Comparison of ENCODE assay signal across 1 cellular context in genomic region chr15:71455878-71456277, GRCh38.
TF ChIP-seq lines count a peak whose summit lies in the region.

No MANE protein-coding gene starts in this region.

TF ChIP-seq in HepG2, 621 proteins besides CTCF, POLR2A, EP300 and RAD21 (continued from another document and continues in another):
- TF ChIP-seq ZNF710 (CRISPR knock-in tag; IDR thresholded peaks at IDR 0.05; ENCODE audit: borderline replicate concordance) = peak; percentile 52; the same call in 1 of the 2 replicates
- no peak for TF ChIP-seq MXD1 (CRISPR knock-in tag; IDR thresholded peaks at IDR 0.05)
- peak; percentile 46; the same call in 1 of the 2 replicates for TF ChIP-seq TBX3 (IDR thresholded peaks at IDR 0.05; ENCODE audit: borderline replicate concordance)
- TF ChIP-seq KDM5A (IDR thresholded peaks at IDR 0.05; ENCODE audit: borderline replicate concordance, low read length) = no peak
- TF ChIP-seq, protein P1, sequence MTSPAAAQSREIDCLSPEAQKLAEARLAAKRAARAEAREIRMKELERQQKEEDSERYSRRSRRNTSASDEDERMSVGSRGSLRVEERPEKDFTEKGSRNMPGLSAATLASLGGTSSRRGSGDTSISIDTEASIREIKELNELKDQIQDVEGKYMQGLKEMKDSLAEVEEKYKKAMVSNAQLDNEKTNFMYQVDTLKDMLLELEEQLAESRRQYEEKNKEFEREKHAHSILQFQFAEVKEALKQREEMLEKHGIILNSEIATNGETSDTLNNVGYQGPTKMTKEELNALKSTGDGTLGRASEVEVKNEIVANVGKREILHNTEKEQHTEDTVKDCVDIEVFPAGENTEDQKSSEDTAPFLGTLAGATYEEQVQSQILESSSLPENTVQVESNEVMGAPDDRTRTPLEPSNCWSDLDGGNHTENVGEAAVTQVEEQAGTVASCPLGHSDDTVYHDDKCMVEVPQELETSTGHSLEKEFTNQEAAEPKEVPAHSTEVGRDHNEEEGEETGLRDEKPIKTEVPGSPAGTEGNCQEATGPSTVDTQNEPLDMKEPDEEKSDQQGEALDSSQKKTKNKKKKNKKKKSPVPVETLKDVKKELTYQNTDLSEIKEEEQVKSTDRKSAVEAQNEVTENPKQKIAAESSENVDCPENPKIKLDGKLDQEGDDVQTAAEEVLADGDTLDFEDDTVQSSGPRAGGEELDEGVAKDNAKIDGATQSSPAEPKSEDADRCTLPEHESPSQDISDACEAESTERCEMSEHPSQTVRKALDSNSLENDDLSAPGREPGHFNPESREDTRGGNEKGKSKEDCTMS (CRISPR knock-in tag; conservative IDR thresholded peaks at IDR 0.05) = no peak
- no peak for TF ChIP-seq ZNF274 (CRISPR knock-in tag; IDR thresholded peaks at IDR 0.05)
- TF ChIP-seq ZNF724P (CRISPR knock-in tag; IDR thresholded peaks at IDR 0.05; ENCODE audit: borderline replicate concordance) = no peak
- no peak for TF ChIP-seq NFYB (CRISPR knock-in tag; IDR thresholded peaks at IDR 0.05)
- TF ChIP-seq SOX6 (IDR thresholded peaks at IDR 0.05) = no peak
- peak; percentile 95 for TF ChIP-seq SOX6 (CRISPR knock-in tag; IDR thresholded peaks at IDR 0.05)
- TF ChIP-seq, protein P2, sequence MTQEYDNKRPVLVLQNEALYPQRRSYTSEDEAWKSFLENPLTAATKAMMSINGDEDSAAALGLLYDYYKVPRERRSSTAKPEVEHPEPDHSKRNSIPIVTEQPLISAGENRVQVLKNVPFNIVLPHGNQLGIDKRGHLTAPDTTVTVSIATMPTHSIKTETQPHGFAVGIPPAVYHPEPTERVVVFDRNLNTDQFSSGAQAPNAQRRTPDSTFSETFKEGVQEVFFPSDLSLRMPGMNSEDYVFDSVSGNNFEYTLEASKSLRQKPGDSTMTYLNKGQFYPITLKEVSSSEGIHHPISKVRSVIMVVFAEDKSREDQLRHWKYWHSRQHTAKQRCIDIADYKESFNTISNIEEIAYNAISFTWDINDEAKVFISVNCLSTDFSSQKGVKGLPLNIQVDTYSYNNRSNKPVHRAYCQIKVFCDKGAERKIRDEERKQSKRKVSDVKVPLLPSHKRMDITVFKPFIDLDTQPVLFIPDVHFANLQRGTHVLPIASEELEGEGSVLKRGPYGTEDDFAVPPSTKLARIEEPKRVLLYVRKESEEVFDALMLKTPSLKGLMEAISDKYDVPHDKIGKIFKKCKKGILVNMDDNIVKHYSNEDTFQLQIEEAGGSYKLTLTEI (CRISPR knock-in tag; conservative IDR thresholded peaks at IDR 0.05) = no peak
- no peak for TF ChIP-seq SMAD1 (CRISPR knock-in tag; IDR thresholded peaks at IDR 0.05; ENCODE audit: borderline replicate concordance, low read depth)
- TF ChIP-seq, protein P3, sequence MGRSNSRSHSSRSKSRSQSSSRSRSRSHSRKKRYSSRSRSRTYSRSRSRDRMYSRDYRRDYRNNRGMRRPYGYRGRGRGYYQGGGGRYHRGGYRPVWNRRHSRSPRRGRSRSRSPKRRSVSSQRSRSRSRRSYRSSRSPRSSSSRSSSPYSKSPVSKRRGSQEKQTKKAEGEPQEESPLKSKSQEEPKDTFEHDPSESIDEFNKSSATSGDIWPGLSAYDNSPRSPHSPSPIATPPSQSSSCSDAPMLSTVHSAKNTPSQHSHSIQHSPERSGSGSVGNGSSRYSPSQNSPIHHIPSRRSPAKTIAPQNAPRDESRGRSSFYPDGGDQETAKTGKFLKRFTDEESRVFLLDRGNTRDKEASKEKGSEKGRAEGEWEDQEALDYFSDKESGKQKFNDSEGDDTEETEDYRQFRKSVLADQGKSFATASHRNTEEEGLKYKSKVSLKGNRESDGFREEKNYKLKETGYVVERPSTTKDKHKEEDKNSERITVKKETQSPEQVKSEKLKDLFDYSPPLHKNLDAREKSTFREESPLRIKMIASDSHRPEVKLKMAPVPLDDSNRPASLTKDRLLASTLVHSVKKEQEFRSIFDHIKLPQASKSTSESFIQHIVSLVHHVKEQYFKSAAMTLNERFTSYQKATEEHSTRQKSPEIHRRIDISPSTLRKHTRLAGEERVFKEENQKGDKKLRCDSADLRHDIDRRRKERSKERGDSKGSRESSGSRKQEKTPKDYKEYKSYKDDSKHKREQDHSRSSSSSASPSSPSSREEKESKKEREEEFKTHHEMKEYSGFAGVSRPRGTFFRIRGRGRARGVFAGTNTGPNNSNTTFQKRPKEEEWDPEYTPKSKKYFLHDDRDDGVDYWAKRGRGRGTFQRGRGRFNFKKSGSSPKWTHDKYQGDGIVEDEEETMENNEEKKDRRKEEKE (IDR thresholded peaks at IDR 0.05) = no peak
- no peak for TF ChIP-seq IKZF1 (IDR thresholded peaks at IDR 0.05)
- TF ChIP-seq, protein P4, sequence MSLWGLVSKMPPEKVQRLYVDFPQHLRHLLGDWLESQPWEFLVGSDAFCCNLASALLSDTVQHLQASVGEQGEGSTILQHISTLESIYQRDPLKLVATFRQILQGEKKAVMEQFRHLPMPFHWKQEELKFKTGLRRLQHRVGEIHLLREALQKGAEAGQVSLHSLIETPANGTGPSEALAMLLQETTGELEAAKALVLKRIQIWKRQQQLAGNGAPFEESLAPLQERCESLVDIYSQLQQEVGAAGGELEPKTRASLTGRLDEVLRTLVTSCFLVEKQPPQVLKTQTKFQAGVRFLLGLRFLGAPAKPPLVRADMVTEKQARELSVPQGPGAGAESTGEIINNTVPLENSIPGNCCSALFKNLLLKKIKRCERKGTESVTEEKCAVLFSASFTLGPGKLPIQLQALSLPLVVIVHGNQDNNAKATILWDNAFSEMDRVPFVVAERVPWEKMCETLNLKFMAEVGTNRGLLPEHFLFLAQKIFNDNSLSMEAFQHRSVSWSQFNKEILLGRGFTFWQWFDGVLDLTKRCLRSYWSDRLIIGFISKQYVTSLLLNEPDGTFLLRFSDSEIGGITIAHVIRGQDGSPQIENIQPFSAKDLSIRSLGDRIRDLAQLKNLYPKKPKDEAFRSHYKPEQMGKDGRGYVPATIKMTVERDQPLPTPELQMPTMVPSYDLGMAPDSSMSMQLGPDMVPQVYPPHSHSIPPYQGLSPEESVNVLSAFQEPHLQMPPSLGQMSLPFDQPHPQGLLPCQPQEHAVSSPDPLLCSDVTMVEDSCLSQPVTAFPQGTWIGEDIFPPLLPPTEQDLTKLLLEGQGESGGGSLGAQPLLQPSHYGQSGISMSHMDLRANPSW (CRISPR knock-in tag; IDR thresholded peaks at IDR 0.05; ENCODE audit: borderline replicate concordance) = no peak
- TF ChIP-seq ZFP82 (CRISPR knock-in tag; IDR thresholded peaks at IDR 0.05; ENCODE audit: borderline replicate concordance) = no peak
- no peak for TF ChIP-seq ZBED4 (CRISPR knock-in tag; IDR thresholded peaks at IDR 0.05; ENCODE audit: borderline replicate concordance)
- TF ChIP-seq NKX3-1 (CRISPR knock-in tag; IDR thresholded peaks at IDR 0.05) = no peak
- TF ChIP-seq ZNF335 (CRISPR knock-in tag; IDR thresholded peaks at IDR 0.05) = no peak
- TF ChIP-seq ZNF34 (CRISPR knock-in tag; IDR thresholded peaks at IDR 0.05; ENCODE audit: borderline replicate concordance) = no peak
- no peak for TF ChIP-seq ZNF224 (CRISPR knock-in tag; IDR thresholded peaks at IDR 0.05)
- TF ChIP-seq FOXK2 (IDR thresholded peaks at IDR 0.05) = no peak
- TF ChIP-seq MTF1 (CRISPR knock-in tag; IDR thresholded peaks at IDR 0.05) = no peak
- TF ChIP-seq SAP130 (CRISPR knock-in tag; IDR thresholded peaks at IDR 0.05; ENCODE audit: low read depth) = peak; percentile 41; the same call in 1 of the 2 replicates
- TF ChIP-seq, protein P5, sequence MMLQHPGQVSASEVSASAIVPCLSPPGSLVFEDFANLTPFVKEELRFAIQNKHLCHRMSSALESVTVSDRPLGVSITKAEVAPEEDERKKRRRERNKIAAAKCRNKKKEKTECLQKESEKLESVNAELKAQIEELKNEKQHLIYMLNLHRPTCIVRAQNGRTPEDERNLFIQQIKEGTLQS (CRISPR knock-in tag; IDR thresholded peaks at IDR 0.05) = peak; percentile 75; the same call in 1 of the 2 replicates
- no peak for TF ChIP-seq ZBTB1 (CRISPR knock-in tag; IDR thresholded peaks at IDR 0.05; ENCODE audit: borderline replicate concordance)
- no peak for TF ChIP-seq FOXP1 (IDR thresholded peaks at IDR 0.05)
- peak; percentile 87 for TF ChIP-seq FOXP1 (CRISPR knock-in tag; IDR thresholded peaks at IDR 0.05)
- TF ChIP-seq CCAR2 (optimal IDR thresholded peaks at IDR 0.05; ENCODE audit: low read depth, low read length) = no peak
- TF ChIP-seq MED8 (CRISPR knock-in tag; IDR thresholded peaks at IDR 0.05; ENCODE audit: insufficient replicate concordance) = peak; percentile 15
- TF ChIP-seq ZSCAN29 (CRISPR knock-in tag; conservative IDR thresholded peaks at IDR 0.05) = 0 out of 2 replicates have a peak, but pooled peaks have one; percentile 20
- TF ChIP-seq ZNF296 (CRISPR knock-in tag; conservative IDR thresholded peaks at IDR 0.05) = no peak
- TF ChIP-seq ARHGAP35 (CRISPR knock-in tag; IDR thresholded peaks at IDR 0.05; ENCODE audit: borderline replicate concordance) = no peak
- TF ChIP-seq ZNF367 (CRISPR knock-in tag; IDR thresholded peaks at IDR 0.05; ENCODE audit: borderline replicate concordance) = no peak
- TF ChIP-seq, protein P6, sequence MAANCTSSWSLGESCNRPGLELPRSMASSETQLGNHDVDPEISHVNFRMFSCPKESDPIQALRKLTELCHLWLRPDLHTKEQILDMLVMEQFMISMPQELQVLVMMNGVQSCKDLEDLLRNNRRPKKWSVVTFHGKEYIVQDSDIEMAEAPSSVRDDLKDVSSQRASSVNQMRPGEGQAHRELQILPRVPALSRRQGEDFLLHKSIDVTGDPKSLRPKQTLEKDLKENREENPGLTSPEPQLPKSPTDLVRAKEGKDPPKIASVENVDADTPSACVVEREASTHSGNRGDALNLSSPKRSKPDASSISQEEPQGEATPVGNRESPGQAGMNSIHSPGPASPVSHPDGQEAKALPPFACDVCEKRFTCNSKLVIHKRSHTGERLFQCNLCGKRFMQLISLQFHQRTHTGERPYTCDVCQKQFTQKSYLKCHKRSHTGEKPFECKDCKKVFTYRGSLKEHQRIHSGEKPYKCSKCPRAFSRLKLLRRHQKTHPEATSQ (CRISPR knock-in tag; IDR thresholded peaks at IDR 0.05; ENCODE audit: borderline replicate concordance) = no peak
- no peak for TF ChIP-seq ZNF788 (CRISPR knock-in tag; IDR thresholded peaks at IDR 0.05; ENCODE audit: borderline replicate concordance)
- TF ChIP-seq, protein P7, sequence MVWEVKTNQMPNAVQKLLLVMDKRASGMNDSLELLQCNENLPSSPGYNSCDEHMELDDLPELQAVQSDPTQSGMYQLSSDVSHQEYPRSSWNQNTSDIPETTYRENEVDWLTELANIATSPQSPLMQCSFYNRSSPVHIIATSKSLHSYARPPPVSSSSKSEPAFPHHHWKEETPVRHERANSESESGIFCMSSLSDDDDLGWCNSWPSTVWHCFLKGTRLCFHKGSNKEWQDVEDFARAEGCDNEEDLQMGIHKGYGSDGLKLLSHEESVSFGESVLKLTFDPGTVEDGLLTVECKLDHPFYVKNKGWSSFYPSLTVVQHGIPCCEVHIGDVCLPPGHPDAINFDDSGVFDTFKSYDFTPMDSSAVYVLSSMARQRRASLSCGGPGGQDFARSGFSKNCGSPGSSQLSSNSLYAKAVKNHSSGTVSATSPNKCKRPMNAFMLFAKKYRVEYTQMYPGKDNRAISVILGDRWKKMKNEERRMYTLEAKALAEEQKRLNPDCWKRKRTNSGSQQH (CRISPR knock-in tag; IDR thresholded peaks at IDR 0.05; ENCODE audit: low read depth) = no peak
- no peak for TF ChIP-seq RARG (CRISPR knock-in tag; IDR thresholded peaks at IDR 0.05; ENCODE audit: low read depth)
- 0 out of 2 replicates have a peak, but pooled peaks have one; percentile 24 for TF ChIP-seq ZNF350 (CRISPR knock-in tag; IDR thresholded peaks at IDR 0.05; ENCODE audit: borderline replicate concordance, low read depth)
- TF ChIP-seq ZNF234 (CRISPR knock-in tag; conservative IDR thresholded peaks at IDR 0.05) = no peak
- TF ChIP-seq NAIF1 (CRISPR knock-in tag; IDR thresholded peaks at IDR 0.05; ENCODE audit: borderline replicate concordance) = peak; percentile 82
- peak; percentile 71 for TF ChIP-seq SOX13 (IDR thresholded peaks at IDR 0.05)
- TF ChIP-seq SOX13 (CRISPR knock-in tag; conservative IDR thresholded peaks at IDR 0.05 in 1 of 2, IDR thresholded peaks at IDR 0.05 in 1 of 2) = peak in 1 of 2 experiments; percentile 90; a peak in 2 of 4 replicates
- TF ChIP-seq RAD51 (IDR thresholded peaks at IDR 0.05; ENCODE audit: borderline replicate concordance) = no peak
